Comparison of ENCODE assay signal across 2 cellular contexts in genomic region chr14:53473480-53473879, GRCh38.
TF ChIP-seq lines count a peak whose summit lies in the region.

No MANE protein-coding gene starts in this region.

TF ChIP-seq in IMR-90, 13 proteins besides CTCF, POLR2A, EP300 and RAD21:
- no peak for TF ChIP-seq SMC3 (IDR thresholded peaks at IDR 0.05; ENCODE audit: low read depth, low read length)
- TF ChIP-seq MAFK (IDR thresholded peaks at IDR 0.05; ENCODE audit: low read depth, low read length): no peak
- TF ChIP-seq ELK1 (IDR thresholded peaks at IDR 0.05; ENCODE audit: borderline replicate concordance, low read depth, low read length): no peak
- TF ChIP-seq USF2 (IDR thresholded peaks at IDR 0.05; ENCODE audit: low read depth, low read length): no peak
- TF ChIP-seq RCOR1 (IDR thresholded peaks at IDR 0.05; ENCODE audit: insufficient replicate concordance, low read length): no peak
- TF ChIP-seq BHLHE40 (IDR thresholded peaks at IDR 0.05; ENCODE audit: low read depth, low read length): no peak
- TF ChIP-seq MAZ (IDR thresholded peaks at IDR 0.05; ENCODE audit: borderline replicate concordance, low read depth, low read length): no peak

TF ChIP-seq in H1, 55 proteins besides CTCF, POLR2A, EP300 and RAD21:
- TF ChIP-seq SP4 (IDR thresholded peaks at IDR 0.05; ENCODE audit: low read length) (no peak), KDM5A (IDR thresholded peaks at IDR 0.05; ENCODE audit: low read length) (no peak), BRCA1 (IDR thresholded peaks at IDR 0.05; ENCODE audit: low read depth, low read length) (no peak), JUN (IDR thresholded peaks at IDR 0.05; ENCODE audit: low read depth, low read length) (no peak), TCF12 (IDR thresholded peaks at IDR 0.05; ENCODE audit: low read depth, low read length) (no peak), JUND (IDR thresholded peaks at IDR 0.05; ENCODE audit: low read length) (no peak), CHD2 (IDR thresholded peaks at IDR 0.05; ENCODE audit: low read length) (no peak), ZNF274 (IDR thresholded peaks at IDR 0.05; ENCODE audit: borderline replicate concordance, extremely low read depth, low read length) (no peak), SIN3A (conservative IDR thresholded peaks at IDR 0.05 in 1 of 2, IDR thresholded peaks at IDR 0.05 in 1 of 2; ENCODE audit: low read depth in 1 of 2, low read length in 2 of 2) (no peak), RFX5 (IDR thresholded peaks at IDR 0.05; ENCODE audit: borderline replicate concordance, low read depth, low read length) (no peak), YY1 (IDR thresholded peaks at IDR 0.05; ENCODE audit: low read depth, low read length) (no peak), PHF8 (conservative IDR thresholded peaks at IDR 0.05; ENCODE audit: low read depth, low read length) (no peak)
